14 cellular contexts compared by ENCODE assay signal in genomic region chrX:9163153-9163790, GRCh38.
DNase-seq lines count a peak whose midpoint lies in the region; ATAC-seq and TF ChIP-seq lines count a peak whose summit lies in the region.
"Had no signal": no experiment of that assay in that cellular context is flagged by ENCODE, and none has a peak within 500 bp of the region (broad histone marks: within the 10 kb centered on the region; RNA-seq: fewer than 3 reads in every experiment).

No MANE protein-coding gene starts in this region.

- no peak for TF ChIP-seq POLR2A in right lobe of liver (IDR thresholded peaks at IDR 0.05)

- peaks cover 7% of the 10 kb centered on the region for H3K9me3 Mint-ChIP-seq in T-helper 2 cell treated with Interferon-gamma antibody and Interleukin-4, amounts not matched to agents 5 μg/mL and 100 μg/mL, for 36 hours

- intact Hi-C loops in right lobe of liver (cut with DNase I) = no loop called here
- intact Hi-C loops in posterior vena cava (cut with DNase I) = no loop called here

- no peaks in the 10 kb centered on the region for H3K79me2 ChIP-seq in Karpas-422 (ENCODE audit: low read length)
- H3K79me2 ChIP-seq: parathyroid adenoma had no signal

- peaks cover 0 to 3% (median 0%) of the 10 kb centered on the region in 4 donors for H3K9me3 ChIP-seq in right lobe of liver
- peaks cover 3% of the 10 kb centered on the region; the same call in 1 of the 2 replicates for H3K9me3 ChIP-seq in Karpas-422 (ENCODE audit: low read length)
- H3K9me3 ChIP-seq: testis had no signal

- H3K27ac ChIP-seq in right lobe of liver (peak overlapping the region in 1 of 3 donors; percentile 69), Karpas-422 (ENCODE audit: low read length) (no peak overlapping the region)
- H3K27ac ChIP-seq: esophagus muscularis mucosa, HL-60, parathyroid adenoma, testis had no signal

- H2AFZ ChIP-seq in Karpas-422 (ENCODE audit: low read length) = no peak overlapping the region
- H2AFZ ChIP-seq: parathyroid adenoma had no signal

- no peaks in the 10 kb centered on the region for H3K9me2 ChIP-seq in Karpas-422 (replicated peaks; ENCODE audit: insufficient read depth, low read length)

- H3K4me3 Mint-ChIP-seq in T-helper 2 cell treated with Interferon-gamma antibody and Interleukin-4, amounts not matched to agents 5 μg/mL and 100 μg/mL, for 36 hours = peak overlapping the region; percentile 36

- DNase-seq in NCI-H510A treated with DMSO at 0.1 percent for 48 hours (lab: John Stamatoyannopoulos, UW) (peak; percentile 39), NCI-H510A (lab: John Stamatoyannopoulos, UW) (no peak), NCI-H2107 treated with DMSO at 0.1 percent for 48 hours (lab: John Stamatoyannopoulos, UW; ENCODE audit: unreplicated experiment) (peak; percentile 46), right lobe of liver (peak in 2 of 3 donors; percentile 41 to 68), posterior vena cava (ENCODE audit: low spot score) (no peak), DMS79 (lab: John Stamatoyannopoulos, UW) (no peak), Karpas-422 (no peak)
- no peak for DNase-seq in T-helper 2 cell treated with Interferon-gamma antibody and Interleukin-4, amounts not matched to agents 5 μg/mL and 100 μg/mL, for 36 hours (ENCODE audit: low spot score)
- DNase-seq: GF-D8, NCI-H2029 treated with DMSO at 0.1 percent for 48 hours, testis had no signal

- H3K4me2 ChIP-seq in Karpas-422 (ENCODE audit: low read depth, low read length, poor library complexity, severe bottlenecking) = no peak overlapping the region

- H3K4me1 ChIP-seq in right lobe of liver (no peaks in the 10 kb centered on the region), Karpas-422 (ENCODE audit: low read length) (no peaks in the 10 kb centered on the region)
- H3K4me1 ChIP-seq: esophagus muscularis mucosa, parathyroid adenoma, testis had no signal

- peaks cover 14% of the 10 kb centered on the region for H3K36me3 Mint-ChIP-seq in T-helper 2 cell treated with Interferon-gamma antibody and Interleukin-4, amounts not matched to agents 5 μg/mL and 100 μg/mL, for 36 hours (ENCODE audit: low read depth)

- H4K20me1 ChIP-seq in Karpas-422 (ENCODE audit: insufficient read depth, low read depth, low read length) = no peaks in the 10 kb centered on the region

- ATAC-seq in right lobe of liver = peak; percentile 46 to 78 (median 61)

- H3K27ac Mint-ChIP-seq in T-helper 2 cell treated with Interferon-gamma antibody and Interleukin-4, amounts not matched to agents 5 μg/mL and 100 μg/mL, for 36 hours = peak overlapping the region; percentile 43

- peaks cover 42% of the 10 kb centered on the region for H3K4me1 Mint-ChIP-seq in T-helper 2 cell treated with Interferon-gamma antibody and Interleukin-4, amounts not matched to agents 5 μg/mL and 100 μg/mL, for 36 hours (ENCODE audit: low read depth)

- H3K4me3 ChIP-seq in right lobe of liver = no peak overlapping the region
- no peak overlapping the region for H3K4me3 ChIP-seq in Karpas-422 (ENCODE audit: low read length)
- H3K4me3 ChIP-seq: esophagus muscularis mucosa, testis had no signal

- no peak overlapping the region for H3K9ac ChIP-seq in Karpas-422 (ENCODE audit: low read length)
- H3K9ac ChIP-seq: parathyroid adenoma had no signal

- no peaks in the 10 kb centered on the region for H3K36me3 ChIP-seq in right lobe of liver
- H3K36me3 ChIP-seq in Karpas-422 (ENCODE audit: insufficient read depth, low read length) = no peaks in the 10 kb centered on the region
- H3K36me3 ChIP-seq: esophagus muscularis mucosa had no signal

- WGBS in right lobe of liver (ENCODE audit: insufficient coverage, low coverage, low lambda C conversion rate, missing lambda C conversion rate) = 5% methylated on average over 4 of the region's 5 CpGs

- H3K27me3 ChIP-seq in right lobe of liver (no peaks in the 10 kb centered on the region), Karpas-422 (ENCODE audit: low read length) (no peaks in the 10 kb centered on the region)
- H3K27me3 ChIP-seq: esophagus muscularis mucosa, testis had no signal

- H3K27me3 Mint-ChIP-seq in T-helper 2 cell treated with Interferon-gamma antibody and Interleukin-4, amounts not matched to agents 5 μg/mL and 100 μg/mL, for 36 hours (ENCODE audit: low read depth) = no peaks in the 10 kb centered on the region

- no peak for TF ChIP-seq CTCF in right lobe of liver (IDR thresholded peaks at IDR 0.05)

Comparison
In these comparisons a context has a peak if more than half of its experiments do, and no peak if none do; other contexts are left out.
1. DNase-seq: peak in NCI-H510A treated with DMSO at 0.1 percent for 48 hours (single experiment), NCI-H2107 treated with DMSO at 0.1 percent for 48 hours (single experiment) and right lobe of liver (2 of 3); none in NCI-H510A (single experiment), T-helper 2 cell treated with Interferon-gamma antibody and Interleukin-4, amounts not matched to agents 5 μg/mL and 100 μg/mL, for 36 hours (single experiment), posterior vena cava (single experiment), DMS79 (single experiment) and Karpas-422 (single experiment).